ENCODE assay signal across 1 cellular context in the genomic region with DNA sequence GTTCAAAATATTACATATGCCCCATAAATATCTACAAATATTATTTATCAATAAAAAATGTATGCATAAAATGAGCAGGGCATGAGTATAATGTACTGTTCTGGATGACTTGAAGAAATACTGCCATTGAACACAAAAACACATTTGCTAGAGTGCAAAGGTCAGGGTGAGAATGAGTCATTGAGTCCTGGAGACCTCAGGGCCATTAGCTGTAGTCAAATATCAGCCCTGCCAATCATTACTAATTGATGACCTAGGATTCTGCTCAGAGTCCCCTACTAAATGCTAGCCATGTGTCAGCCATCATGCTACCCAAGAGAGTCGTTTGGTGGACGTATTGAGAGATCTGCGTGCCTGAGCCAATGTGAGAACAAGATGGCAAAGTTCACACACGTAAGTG.
TF ChIP-seq lines count a peak whose summit lies in the region.

No MANE protein-coding gene starts in this region.

TF ChIP-seq in HepG2, 621 proteins besides CTCF, POLR2A, EP300 and RAD21 (continued from another document and continues in another):
- TF ChIP-seq ZBTB21 (CRISPR knock-in tag; IDR thresholded peaks at IDR 0.05) (no peak), ATF7-NPFF (CRISPR knock-in tag; IDR thresholded peaks at IDR 0.05; ENCODE audit: low read depth) (no peak), SIN3B (IDR thresholded peaks at IDR 0.05; ENCODE audit: low read length) (no peak), PHF20 (CRISPR knock-in tag; IDR thresholded peaks at IDR 0.05) (no peak), ZNF629 (CRISPR knock-in tag; conservative IDR thresholded peaks at IDR 0.05) (no peak), ZNF468 (CRISPR knock-in tag; IDR thresholded peaks at IDR 0.05) (no peak), ZNF589 (CRISPR knock-in tag; conservative IDR thresholded peaks at IDR 0.05) (no peak), ZNF432 (CRISPR knock-in tag; IDR thresholded peaks at IDR 0.05; ENCODE audit: borderline replicate concordance) (no peak), NCOA1 (CRISPR knock-in tag; IDR thresholded peaks at IDR 0.05) (no peak), ZNF282 (IDR thresholded peaks at IDR 0.05; ENCODE audit: partially characterized antibody) (no peak), ZNF367 (CRISPR knock-in tag; IDR thresholded peaks at IDR 0.05; ENCODE audit: borderline replicate concordance) (no peak), RBAK (CRISPR knock-in tag; IDR thresholded peaks at IDR 0.05) (no peak), KLF16 (CRISPR knock-in tag; IDR thresholded peaks at IDR 0.05) (no peak), ZMYM4 (CRISPR knock-in tag; IDR thresholded peaks at IDR 0.05) (peak; percentile 47; the same call in 1 of the 2 replicates), SALL2 (CRISPR knock-in tag; IDR thresholded peaks at IDR 0.05) (no peak), TEAD3 (CRISPR knock-in tag; optimal IDR thresholded peaks at IDR 0.05; ENCODE audit: borderline replicate concordance) (peak; percentile 64), HDAC2 (CRISPR knock-in tag; IDR thresholded peaks at IDR 0.05) (peak; percentile 63; the same call in 1 of the 2 replicates), EZH2 (conservative IDR thresholded peaks at IDR 0.05; ENCODE audit: low read depth, low read length) (no peak)
- TF ChIP-seq, protein P1, sequence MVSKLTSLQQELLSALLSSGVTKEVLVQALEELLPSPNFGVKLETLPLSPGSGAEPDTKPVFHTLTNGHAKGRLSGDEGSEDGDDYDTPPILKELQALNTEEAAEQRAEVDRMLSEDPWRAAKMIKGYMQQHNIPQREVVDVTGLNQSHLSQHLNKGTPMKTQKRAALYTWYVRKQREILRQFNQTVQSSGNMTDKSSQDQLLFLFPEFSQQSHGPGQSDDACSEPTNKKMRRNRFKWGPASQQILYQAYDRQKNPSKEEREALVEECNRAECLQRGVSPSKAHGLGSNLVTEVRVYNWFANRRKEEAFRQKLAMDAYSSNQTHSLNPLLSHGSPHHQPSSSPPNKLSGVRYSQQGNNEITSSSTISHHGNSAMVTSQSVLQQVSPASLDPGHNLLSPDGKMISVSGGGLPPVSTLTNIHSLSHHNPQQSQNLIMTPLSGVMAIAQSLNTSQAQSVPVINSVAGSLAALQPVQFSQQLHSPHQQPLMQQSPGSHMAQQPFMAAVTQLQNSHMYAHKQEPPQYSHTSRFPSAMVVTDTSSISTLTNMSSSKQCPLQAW (CRISPR knock-in tag; IDR thresholded peaks at IDR 0.05), result peak; percentile 29; the same call in 1 of the 2 replicates
- TF ChIP-seq, protein P2, sequence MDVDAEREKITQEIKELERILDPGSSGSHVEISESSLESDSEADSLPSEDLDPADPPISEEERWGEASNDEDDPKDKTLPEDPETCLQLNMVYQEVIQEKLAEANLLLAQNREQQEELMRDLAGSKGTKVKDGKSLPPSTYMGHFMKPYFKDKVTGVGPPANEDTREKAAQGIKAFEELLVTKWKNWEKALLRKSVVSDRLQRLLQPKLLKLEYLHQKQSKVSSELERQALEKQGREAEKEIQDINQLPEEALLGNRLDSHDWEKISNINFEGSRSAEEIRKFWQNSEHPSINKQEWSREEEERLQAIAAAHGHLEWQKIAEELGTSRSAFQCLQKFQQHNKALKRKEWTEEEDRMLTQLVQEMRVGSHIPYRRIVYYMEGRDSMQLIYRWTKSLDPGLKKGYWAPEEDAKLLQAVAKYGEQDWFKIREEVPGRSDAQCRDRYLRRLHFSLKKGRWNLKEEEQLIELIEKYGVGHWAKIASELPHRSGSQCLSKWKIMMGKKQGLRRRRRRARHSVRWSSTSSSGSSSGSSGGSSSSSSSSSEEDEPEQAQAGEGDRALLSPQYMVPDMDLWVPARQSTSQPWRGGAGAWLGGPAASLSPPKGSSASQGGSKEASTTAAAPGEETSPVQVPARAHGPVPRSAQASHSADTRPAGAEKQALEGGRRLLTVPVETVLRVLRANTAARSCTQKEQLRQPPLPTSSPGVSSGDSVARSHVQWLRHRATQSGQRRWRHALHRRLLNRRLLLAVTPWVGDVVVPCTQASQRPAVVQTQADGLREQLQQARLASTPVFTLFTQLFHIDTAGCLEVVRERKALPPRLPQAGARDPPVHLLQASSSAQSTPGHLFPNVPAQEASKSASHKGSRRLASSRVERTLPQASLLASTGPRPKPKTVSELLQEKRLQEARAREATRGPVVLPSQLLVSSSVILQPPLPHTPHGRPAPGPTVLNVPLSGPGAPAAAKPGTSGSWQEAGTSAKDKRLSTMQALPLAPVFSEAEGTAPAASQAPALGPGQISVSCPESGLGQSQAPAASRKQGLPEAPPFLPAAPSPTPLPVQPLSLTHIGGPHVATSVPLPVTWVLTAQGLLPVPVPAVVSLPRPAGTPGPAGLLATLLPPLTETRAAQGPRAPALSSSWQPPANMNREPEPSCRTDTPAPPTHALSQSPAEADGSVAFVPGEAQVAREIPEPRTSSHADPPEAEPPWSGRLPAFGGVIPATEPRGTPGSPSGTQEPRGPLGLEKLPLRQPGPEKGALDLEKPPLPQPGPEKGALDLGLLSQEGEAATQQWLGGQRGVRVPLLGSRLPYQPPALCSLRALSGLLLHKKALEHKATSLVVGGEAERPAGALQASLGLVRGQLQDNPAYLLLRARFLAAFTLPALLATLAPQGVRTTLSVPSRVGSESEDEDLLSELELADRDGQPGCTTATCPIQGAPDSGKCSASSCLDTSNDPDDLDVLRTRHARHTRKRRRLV (CRISPR knock-in tag; IDR thresholded peaks at IDR 0.05), result no peak
- TF ChIP-seq, protein P3, sequence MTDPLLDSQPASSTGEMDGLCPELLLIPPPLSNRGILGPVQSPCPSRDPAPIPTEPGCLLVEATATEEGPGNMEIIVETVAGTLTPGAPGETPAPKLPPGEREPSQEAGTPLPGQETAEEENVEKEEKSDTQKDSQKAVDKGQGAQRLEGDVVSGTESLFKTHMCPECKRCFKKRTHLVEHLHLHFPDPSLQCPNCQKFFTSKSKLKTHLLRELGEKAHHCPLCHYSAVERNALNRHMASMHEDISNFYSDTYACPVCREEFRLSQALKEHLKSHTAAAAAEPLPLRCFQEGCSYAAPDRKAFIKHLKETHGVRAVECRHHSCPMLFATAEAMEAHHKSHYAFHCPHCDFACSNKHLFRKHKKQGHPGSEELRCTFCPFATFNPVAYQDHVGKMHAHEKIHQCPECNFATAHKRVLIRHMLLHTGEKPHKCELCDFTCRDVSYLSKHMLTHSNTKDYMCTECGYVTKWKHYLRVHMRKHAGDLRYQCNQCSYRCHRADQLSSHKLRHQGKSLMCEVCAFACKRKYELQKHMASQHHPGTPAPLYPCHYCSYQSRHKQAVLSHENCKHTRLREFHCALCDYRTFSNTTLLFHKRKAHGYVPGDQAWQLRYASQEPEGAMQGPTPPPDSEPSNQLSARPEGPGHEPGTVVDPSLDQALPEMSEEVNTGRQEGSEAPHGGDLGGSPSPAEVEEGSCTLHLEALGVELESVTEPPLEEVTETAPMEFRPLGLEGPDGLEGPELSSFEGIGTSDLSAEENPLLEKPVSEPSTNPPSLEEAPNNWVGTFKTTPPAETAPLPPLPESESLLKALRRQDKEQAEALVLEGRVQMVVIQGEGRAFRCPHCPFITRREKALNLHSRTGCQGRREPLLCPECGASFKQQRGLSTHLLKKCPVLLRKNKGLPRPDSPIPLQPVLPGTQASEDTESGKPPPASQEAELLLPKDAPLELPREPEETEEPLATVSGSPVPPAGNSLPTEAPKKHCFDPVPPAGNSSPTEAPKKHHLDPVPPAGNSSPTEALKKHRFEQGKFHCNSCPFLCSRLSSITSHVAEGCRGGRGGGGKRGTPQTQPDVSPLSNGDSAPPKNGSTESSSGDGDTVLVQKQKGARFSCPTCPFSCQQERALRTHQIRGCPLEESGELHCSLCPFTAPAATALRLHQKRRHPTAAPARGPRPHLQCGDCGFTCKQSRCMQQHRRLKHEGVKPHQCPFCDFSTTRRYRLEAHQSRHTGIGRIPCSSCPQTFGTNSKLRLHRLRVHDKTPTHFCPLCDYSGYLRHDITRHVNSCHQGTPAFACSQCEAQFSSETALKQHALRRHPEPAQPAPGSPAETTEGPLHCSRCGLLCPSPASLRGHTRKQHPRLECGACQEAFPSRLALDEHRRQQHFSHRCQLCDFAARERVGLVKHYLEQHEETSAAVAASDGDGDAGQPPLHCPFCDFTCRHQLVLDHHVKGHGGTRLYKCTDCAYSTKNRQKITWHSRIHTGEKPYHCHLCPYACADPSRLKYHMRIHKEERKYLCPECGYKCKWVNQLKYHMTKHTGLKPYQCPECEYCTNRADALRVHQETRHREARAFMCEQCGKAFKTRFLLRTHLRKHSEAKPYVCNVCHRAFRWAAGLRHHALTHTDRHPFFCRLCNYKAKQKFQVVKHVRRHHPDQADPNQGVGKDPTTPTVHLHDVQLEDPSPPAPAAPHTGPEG (CRISPR knock-in tag; IDR thresholded peaks at IDR 0.05), result no peak
- TF ChIP-seq, protein P4, sequence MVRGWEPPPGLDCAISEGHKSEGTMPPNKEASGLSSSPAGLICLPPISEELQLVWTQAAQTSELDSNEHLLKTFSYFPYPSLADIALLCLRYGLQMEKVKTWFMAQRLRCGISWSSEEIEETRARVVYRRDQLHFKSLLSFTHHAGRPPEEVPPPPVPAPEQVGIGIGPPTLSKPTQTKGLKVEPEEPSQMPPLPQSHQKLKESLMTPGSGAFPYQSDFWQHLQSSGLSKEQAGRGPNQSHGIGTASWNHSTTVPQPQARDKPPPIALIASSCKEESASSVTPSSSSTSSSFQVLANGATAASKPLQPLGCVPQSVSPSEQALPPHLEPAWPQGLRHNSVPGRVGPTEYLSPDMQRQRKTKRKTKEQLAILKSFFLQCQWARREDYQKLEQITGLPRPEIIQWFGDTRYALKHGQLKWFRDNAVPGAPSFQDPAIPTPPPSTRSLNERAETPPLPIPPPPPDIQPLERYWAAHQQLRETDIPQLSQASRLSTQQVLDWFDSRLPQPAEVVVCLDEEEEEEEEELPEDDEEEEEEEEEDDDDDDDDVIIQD (CRISPR knock-in tag; IDR thresholded peaks at IDR 0.05; ENCODE audit: low read depth), result peak; percentile 75; the same call in 1 of the 2 replicates
- TF ChIP-seq, protein P5, sequence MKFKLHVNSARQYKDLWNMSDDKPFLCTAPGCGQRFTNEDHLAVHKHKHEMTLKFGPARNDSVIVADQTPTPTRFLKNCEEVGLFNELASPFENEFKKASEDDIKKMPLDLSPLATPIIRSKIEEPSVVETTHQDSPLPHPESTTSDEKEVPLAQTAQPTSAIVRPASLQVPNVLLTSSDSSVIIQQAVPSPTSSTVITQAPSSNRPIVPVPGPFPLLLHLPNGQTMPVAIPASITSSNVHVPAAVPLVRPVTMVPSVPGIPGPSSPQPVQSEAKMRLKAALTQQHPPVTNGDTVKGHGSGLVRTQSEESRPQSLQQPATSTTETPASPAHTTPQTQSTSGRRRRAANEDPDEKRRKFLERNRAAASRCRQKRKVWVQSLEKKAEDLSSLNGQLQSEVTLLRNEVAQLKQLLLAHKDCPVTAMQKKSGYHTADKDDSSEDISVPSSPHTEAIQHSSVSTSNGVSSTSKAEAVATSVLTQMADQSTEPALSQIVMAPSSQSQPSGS (CRISPR knock-in tag; IDR thresholded peaks at IDR 0.05), result no peak; the same call in 1 of the 2 replicates
- TF ChIP-seq, protein P6, sequence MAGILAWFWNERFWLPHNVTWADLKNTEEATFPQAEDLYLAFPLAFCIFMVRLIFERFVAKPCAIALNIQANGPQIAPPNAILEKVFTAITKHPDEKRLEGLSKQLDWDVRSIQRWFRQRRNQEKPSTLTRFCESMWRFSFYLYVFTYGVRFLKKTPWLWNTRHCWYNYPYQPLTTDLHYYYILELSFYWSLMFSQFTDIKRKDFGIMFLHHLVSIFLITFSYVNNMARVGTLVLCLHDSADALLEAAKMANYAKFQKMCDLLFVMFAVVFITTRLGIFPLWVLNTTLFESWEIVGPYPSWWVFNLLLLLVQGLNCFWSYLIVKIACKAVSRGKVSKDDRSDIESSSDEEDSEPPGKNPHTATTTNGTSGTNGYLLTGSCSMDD (CRISPR knock-in tag; IDR thresholded peaks at IDR 0.05), result no peak
- TF ChIP-seq, protein P7, sequence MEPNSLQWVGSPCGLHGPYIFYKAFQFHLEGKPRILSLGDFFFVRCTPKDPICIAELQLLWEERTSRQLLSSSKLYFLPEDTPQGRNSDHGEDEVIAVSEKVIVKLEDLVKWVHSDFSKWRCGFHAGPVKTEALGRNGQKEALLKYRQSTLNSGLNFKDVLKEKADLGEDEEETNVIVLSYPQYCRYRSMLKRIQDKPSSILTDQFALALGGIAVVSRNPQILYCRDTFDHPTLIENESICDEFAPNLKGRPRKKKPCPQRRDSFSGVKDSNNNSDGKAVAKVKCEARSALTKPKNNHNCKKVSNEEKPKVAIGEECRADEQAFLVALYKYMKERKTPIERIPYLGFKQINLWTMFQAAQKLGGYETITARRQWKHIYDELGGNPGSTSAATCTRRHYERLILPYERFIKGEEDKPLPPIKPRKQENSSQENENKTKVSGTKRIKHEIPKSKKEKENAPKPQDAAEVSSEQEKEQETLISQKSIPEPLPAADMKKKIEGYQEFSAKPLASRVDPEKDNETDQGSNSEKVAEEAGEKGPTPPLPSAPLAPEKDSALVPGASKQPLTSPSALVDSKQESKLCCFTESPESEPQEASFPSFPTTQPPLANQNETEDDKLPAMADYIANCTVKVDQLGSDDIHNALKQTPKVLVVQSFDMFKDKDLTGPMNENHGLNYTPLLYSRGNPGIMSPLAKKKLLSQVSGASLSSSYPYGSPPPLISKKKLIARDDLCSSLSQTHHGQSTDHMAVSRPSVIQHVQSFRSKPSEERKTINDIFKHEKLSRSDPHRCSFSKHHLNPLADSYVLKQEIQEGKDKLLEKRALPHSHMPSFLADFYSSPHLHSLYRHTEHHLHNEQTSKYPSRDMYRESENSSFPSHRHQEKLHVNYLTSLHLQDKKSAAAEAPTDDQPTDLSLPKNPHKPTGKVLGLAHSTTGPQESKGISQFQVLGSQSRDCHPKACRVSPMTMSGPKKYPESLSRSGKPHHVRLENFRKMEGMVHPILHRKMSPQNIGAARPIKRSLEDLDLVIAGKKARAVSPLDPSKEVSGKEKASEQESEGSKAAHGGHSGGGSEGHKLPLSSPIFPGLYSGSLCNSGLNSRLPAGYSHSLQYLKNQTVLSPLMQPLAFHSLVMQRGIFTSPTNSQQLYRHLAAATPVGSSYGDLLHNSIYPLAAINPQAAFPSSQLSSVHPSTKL (CRISPR knock-in tag; IDR thresholded peaks at IDR 0.05), result peak; percentile 85
- TF ChIP-seq, protein P8, sequence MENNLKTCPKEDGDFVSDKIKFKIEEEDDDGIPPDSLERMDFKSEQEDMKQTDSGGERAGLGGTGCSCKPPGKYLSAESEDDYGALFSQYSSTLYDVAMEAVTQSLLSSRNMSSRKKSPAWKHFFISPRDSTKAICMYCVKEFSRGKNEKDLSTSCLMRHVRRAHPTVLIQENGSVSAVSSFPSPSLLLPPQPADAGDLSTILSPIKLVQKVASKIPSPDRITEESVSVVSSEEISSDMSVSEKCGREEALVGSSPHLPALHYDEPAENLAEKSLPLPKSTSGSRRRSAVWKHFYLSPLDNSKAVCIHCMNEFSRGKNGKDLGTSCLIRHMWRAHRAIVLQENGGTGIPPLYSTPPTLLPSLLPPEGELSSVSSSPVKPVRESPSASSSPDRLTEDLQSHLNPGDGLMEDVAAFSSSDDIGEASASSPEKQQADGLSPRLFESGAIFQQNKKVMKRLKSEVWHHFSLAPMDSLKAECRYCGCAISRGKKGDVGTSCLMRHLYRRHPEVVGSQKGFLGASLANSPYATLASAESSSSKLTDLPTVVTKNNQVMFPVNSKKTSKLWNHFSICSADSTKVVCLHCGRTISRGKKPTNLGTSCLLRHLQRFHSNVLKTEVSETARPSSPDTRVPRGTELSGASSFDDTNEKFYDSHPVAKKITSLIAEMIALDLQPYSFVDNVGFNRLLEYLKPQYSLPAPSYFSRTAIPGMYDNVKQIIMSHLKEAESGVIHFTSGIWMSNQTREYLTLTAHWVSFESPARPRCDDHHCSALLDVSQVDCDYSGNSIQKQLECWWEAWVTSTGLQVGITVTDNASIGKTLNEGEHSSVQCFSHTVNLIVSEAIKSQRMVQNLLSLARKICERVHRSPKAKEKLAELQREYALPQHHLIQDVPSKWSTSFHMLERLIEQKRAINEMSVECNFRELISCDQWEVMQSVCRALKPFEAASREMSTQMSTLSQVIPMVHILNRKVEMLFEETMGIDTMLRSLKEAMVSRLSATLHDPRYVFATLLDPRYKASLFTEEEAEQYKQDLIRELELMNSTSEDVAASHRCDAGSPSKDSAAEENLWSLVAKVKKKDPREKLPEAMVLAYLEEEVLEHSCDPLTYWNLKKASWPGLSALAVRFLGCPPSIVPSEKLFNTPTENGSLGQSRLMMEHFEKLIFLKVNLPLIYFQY (CRISPR knock-in tag; IDR thresholded peaks at IDR 0.05; ENCODE audit: borderline replicate concordance), result no peak
